18 cellular contexts compared by ENCODE assay signal in genomic region chr15:65334586-65335231, GRCh38. TPM values are rescaled to one million over a fixed set of nuclear protein-coding genes. Genes with fewer than 3 reads are reported as not detected.
DNase-seq lines count a peak whose midpoint lies in the region; ATAC-seq, FAIRE-seq and TF ChIP-seq lines count a peak whose summit lies in the region.
"Had no signal": no experiment of that assay in that cellular context is flagged by ENCODE, and none has a peak within 500 bp of the region (broad histone marks: within the 10 kb centered on the region; RNA-seq: fewer than 3 reads in every experiment).

No MANE protein-coding gene starts in this region.

- TF ChIP-seq CTCF in left ventricle myocardium inferior (IDR thresholded peaks at IDR 0.05; ENCODE audit: borderline replicate concordance): no peak
- no peak for TF ChIP-seq CTCF in kidney (IDR thresholded peaks at IDR 0.05; ENCODE audit: borderline replicate concordance, extremely low read depth, insufficient read depth)
- TF ChIP-seq CTCF in spleen (IDR thresholded peaks at IDR 0.05 in 8 of 11, conservative IDR thresholded peaks at IDR 0.05 in 3 of 11): no peak
- TF ChIP-seq CTCF in transverse colon (IDR thresholded peaks at IDR 0.05): no peak
- no peak for TF ChIP-seq CTCF in esophagus squamous epithelium (IDR thresholded peaks at IDR 0.05)

- in situ Hi-C loops in transverse colon (cut with MboI; ENCODE audit: low pct_ligation_motif_present in 1 of 4, low pct_unique_long_range_greater_than_20kb in 1 of 4, low sequenced_read_pairs in 3 of 4): no loop called here

- H3K4me3 ChIP-seq in left ventricle myocardium inferior (no peak overlapping the region), kidney (ENCODE audit: low read length in 2 of 2) (no peak overlapping the region), spleen (no peak overlapping the region), transverse colon (no peak overlapping the region), esophagus squamous epithelium (no peak overlapping the region)
- H3K4me3 ChIP-seq: colonic mucosa, suprapubic skin had no signal

- peak; percentile 55 for DNase-seq in Right ventricle myocardium inferior (ENCODE audit: missing footprints)
- DNase-seq in left ventricle myocardium inferior: no peak
- DNase-seq in RPMI8226: peak; percentile 35
- DNase-seq in kidney: peak; percentile 55
- DNase-seq in spleen: peak; percentile 44
- DNase-seq in transverse colon: no peak
- no peak for DNase-seq in HuH-7 (ENCODE audit: low spot score)
- no peak for DNase-seq in esophagus squamous epithelium (lab: John Stamatoyannopoulos, UW)
- DNase-seq: CD4-positive, alpha-beta memory T cell; colonic mucosa had no signal

- TF ChIP-seq POLR2A in spleen (IDR thresholded peaks at IDR 0.05) (no peak), transverse colon (IDR thresholded peaks at IDR 0.05) (no peak), esophagus squamous epithelium (IDR thresholded peaks at IDR 0.05) (no peak)

- H3K27me3 ChIP-seq in left ventricle myocardium inferior (ENCODE audit: low read depth): peaks cover 41% of the 10 kb centered on the region
- peaks cover 0 to 47% (median 0%) of the 10 kb centered on the region in 7 donors for H3K27me3 ChIP-seq in spleen (replicated peaks in 1 of 7)
- no peaks in the 10 kb centered on the region for H3K27me3 ChIP-seq in transverse colon
- peaks cover 0 to 50% (median 0%) of the 10 kb centered on the region in 4 donors for H3K27me3 ChIP-seq in esophagus squamous epithelium
- H3K27me3 ChIP-seq: colonic mucosa had no signal

- H3K4me1 ChIP-seq in left ventricle myocardium inferior (no peaks in the 10 kb centered on the region), kidney (ENCODE audit: control insufficient read depth in 1 of 2, insufficient read depth in 1 of 2, low read depth in 1 of 2, low read length in 2 of 2) (no peaks in the 10 kb centered on the region), spleen (peaks cover 0 to 2% (median 0%) of the 10 kb centered on the region in 6 donors), transverse colon (peaks cover 0 to 10% (median 6%) of the 10 kb centered on the region in 4 donors), esophagus squamous epithelium (no peaks in the 10 kb centered on the region)
- H3K4me1 ChIP-seq: colonic mucosa, suprapubic skin had no signal

- WGBS in spleen, 5 donors: 51 to 80% (median 70%) methylated on average over 14 to 20 of the region's 20 CpGs
- 84% methylated on average over 9 of the region's 20 CpGs; no CpG with 5 or more reads in 1 of the 2 donors for WGBS in transverse colon (ENCODE audit: low coverage in 1 of 2), 2 donors
- 68% methylated on average over 5 of the region's 20 CpGs; no CpG with 5 or more reads in 1 of the 2 donors for WGBS in esophagus squamous epithelium, 2 donors

- no peak for FAIRE-seq in kidney (lab: Jason Lieb, UNC)

- no peak for ATAC-seq in Right ventricle myocardium inferior

- H3K9ac ChIP-seq in kidney (ENCODE audit: low read length in 2 of 2): no peak overlapping the region

- intact Hi-C loops in Right ventricle myocardium inferior (cut with DNase I): no loop called here
- intact Hi-C loops in left ventricle myocardium inferior (cut with micrococcal nuclease): no loop called here
- intact Hi-C loops in kidney (cut with DNase I): no loop called here
- intact Hi-C loops in spleen (cut with DNase I; ENCODE audit: low total_unique reads): no loop called here
- intact Hi-C loops in transverse colon (cut with DNase I; ENCODE audit: low total_unique reads): no loop called here
- intact Hi-C loops in esophagus squamous epithelium (cut with DNase I): no loop called here

- H3K36me3 ChIP-seq in left ventricle myocardium inferior (no peaks in the 10 kb centered on the region), kidney (ENCODE audit: control insufficient read depth in 1 of 2, insufficient read depth in 2 of 2, low read length in 2 of 2) (no peaks in the 10 kb centered on the region), spleen (no peaks in the 10 kb centered on the region), transverse colon (no peaks in the 10 kb centered on the region), esophagus squamous epithelium (no peaks in the 10 kb centered on the region)
- H3K36me3 ChIP-seq: colonic mucosa, suprapubic skin had no signal

- H3K27ac ChIP-seq in left ventricle myocardium inferior (replicated peaks): no peak overlapping the region
- no peak overlapping the region for H3K27ac ChIP-seq in kidney (ENCODE audit: low read depth in 2 of 2, low read length in 2 of 2)
- H3K27ac ChIP-seq in spleen: no peak overlapping the region
- H3K27ac ChIP-seq in transverse colon: no peak overlapping the region
- no peak overlapping the region for H3K27ac ChIP-seq in esophagus squamous epithelium
- H3K27ac ChIP-seq: colonic mucosa, RWPE1, suprapubic skin had no signal

- TF ChIP-seq EP300 in transverse colon (IDR thresholded peaks at IDR 0.05; ENCODE audit: low read depth): no peak

- H3K9me3 ChIP-seq in left ventricle myocardium inferior (replicated peaks) (no peaks in the 10 kb centered on the region), kidney (ENCODE audit: control insufficient read depth in 1 of 2, low read length in 2 of 2) (no peaks in the 10 kb centered on the region), spleen (no peaks in the 10 kb centered on the region), transverse colon (no peaks in the 10 kb centered on the region), esophagus squamous epithelium (no peaks in the 10 kb centered on the region)
- H3K9me3 ChIP-seq: colonic mucosa, suprapubic skin had no signal

RNA-seq across cellular contexts. Expression of gene RNU5B-1, which starts 30.2 kb away (rescaled TPM):
- 25.8 TPM for total RNA-seq in Right ventricle myocardium inferior
- 40.3 TPM for total RNA-seq in left ventricle myocardium inferior
- total RNA-seq in kidney: 54.0 TPM
- polyA plus RNA-seq in kidney (ENCODE audit: insufficient read depth, low read depth, low replicate concordance): not detected
- 10 to 100 TPM in 4 of 7 donors, not detected in 3; 24.2 to 62.3 (median 32.6) TPM for total RNA-seq in spleen
- not detected for polyA plus RNA-seq in spleen
- total RNA-seq in transverse colon: not detected
- not detected for total RNA-seq in esophagus squamous epithelium
- total RNA-seq: activated T-helper 1 cell treated with anti-CD3 and anti-CD28 coated beads, Interleukin-12 subunit alpha, Interleukin-12 subunit beta, Interleukin-2, Interleukin-4 antibody, amounts not matched to agents 30 ng/mL and 10 ng/mL and 1 ng/mL, durations not matched to agents 14 hours and 24 hours and 36 hours; fibroblast of villous mesenchyme; LHCN-M2; suprapubic skin had no signal
- polyA plus RNA-seq: AG04450; CD4-positive, alpha-beta memory T cell; neural cell had no signal

RNA-seq across cellular contexts. Expression of gene RNU5A-1, which starts 38.9 kb away (rescaled TPM):
- total RNA-seq in Right ventricle myocardium inferior (not detected), left ventricle myocardium inferior (not detected), kidney (not detected), spleen (not detected), transverse colon (not detected), esophagus squamous epithelium (not detected)
- polyA plus RNA-seq in kidney (ENCODE audit: insufficient read depth, low read depth, low replicate concordance) (not detected), spleen (not detected)
- total RNA-seq: activated T-helper 1 cell treated with anti-CD3 and anti-CD28 coated beads, Interleukin-12 subunit alpha, Interleukin-12 subunit beta, Interleukin-2, Interleukin-4 antibody, amounts not matched to agents 30 ng/mL and 10 ng/mL and 1 ng/mL, durations not matched to agents 14 hours and 24 hours and 36 hours; CD4-positive, alpha-beta memory T cell; colonic mucosa; fibroblast of villous mesenchyme; LHCN-M2; mesothelial cell of epicardium; suprapubic skin had no signal
- polyA plus RNA-seq: AG04450; CD4-positive, alpha-beta memory T cell; neural cell had no signal

RNA-seq across cellular contexts. Expression of gene IGDCC3, which starts 43.1 kb away (rescaled TPM):
- total RNA-seq in Right ventricle myocardium inferior (0.43 TPM), left ventricle myocardium inferior (0.16 TPM), kidney (0.22 TPM), spleen (under 1 TPM in 1 of 7 donors, not detected in 6; 0.34 TPM), transverse colon (not detected), esophagus squamous epithelium (not detected)
- polyA plus RNA-seq in kidney (ENCODE audit: insufficient read depth, low read depth, low replicate concordance) (0.49 TPM), spleen (under 1 TPM in 2 of 3 donors, not detected in 1; 0.03 TPM)
- total RNA-seq: activated T-helper 1 cell treated with anti-CD3 and anti-CD28 coated beads, Interleukin-12 subunit alpha, Interleukin-12 subunit beta, Interleukin-2, Interleukin-4 antibody, amounts not matched to agents 30 ng/mL and 10 ng/mL and 1 ng/mL, durations not matched to agents 14 hours and 24 hours and 36 hours; CD4-positive, alpha-beta memory T cell; LHCN-M2; suprapubic skin had no signal
- polyA plus RNA-seq: CD4-positive, alpha-beta memory T cell had no signal

RNA-seq across cellular contexts. Expression of gene PARP16, which starts 48.0 kb away (rescaled TPM):
- 4.9 TPM for total RNA-seq in Right ventricle myocardium inferior
- total RNA-seq in left ventricle myocardium inferior: 4.6 TPM
- total RNA-seq in kidney: 7.8 TPM
- polyA plus RNA-seq in kidney (ENCODE audit: insufficient read depth, low read depth, low replicate concordance): 7.0 TPM
- 10 to 100 TPM in 4 of 7 donors, 1 to 10 TPM in 3; 8.7 to 11.3 (median 10.2) TPM for total RNA-seq in spleen
- 1 to 10 TPM; 6.4 to 7.9 (median 6.7) TPM for polyA plus RNA-seq in spleen
- total RNA-seq in transverse colon: 10 to 100 TPM in 1 of 4 donors, 1 to 10 TPM in 3; 4.6 to 11.5 (median 7.5) TPM
- total RNA-seq in esophagus squamous epithelium: 1 to 10 TPM; 5.7 to 8.6 (median 6.3) TPM

Comparison
In these comparisons a context has a peak if more than half of its experiments do, and no peak if none do; other contexts are left out.
1. DNase-seq: peak in Right ventricle myocardium inferior (single experiment), RPMI8226 (single experiment), kidney (single experiment) and spleen (single experiment); none in left ventricle myocardium inferior (single experiment), transverse colon (single experiment), HuH-7 (single experiment) and esophagus squamous epithelium (single experiment).